Comparison of ENCODE assay signal across 8 cellular contexts in genomic region chr18:11857177-11857887, GRCh38. TPM values are rescaled to one million over a fixed set of nuclear protein-coding genes. Genes with fewer than 3 reads are reported as not detected.
DNase-seq lines count a peak whose midpoint lies in the region; ATAC-seq and TF ChIP-seq lines count a peak whose summit lies in the region.

No MANE protein-coding gene starts in this region.

- peaks cover 14 to 71% (median 31%) of the 10 kb centered on the region in 3 donors for H3K4me1 ChIP-seq in esophagus squamous epithelium
- peaks cover 13% of the 10 kb centered on the region for H3K4me1 ChIP-seq in CD8-positive, alpha-beta memory T cell (ENCODE audit: insufficient read depth, low read length)

- peaks cover 4% of the 10 kb centered on the region for H3K36me3 Mint-ChIP-seq in nephron (ENCODE audit: low read depth)
- peaks cover 0 to 19% (median 0%) of the 10 kb centered on the region in 3 donors for H3K36me3 Mint-ChIP-seq in CD8-positive, alpha-beta memory T cell
- H3K36me3 Mint-ChIP-seq in activated naive CD4-positive, alpha-beta T cell treated with anti-CD3 and anti-CD28 coated beads for 36 hours (ENCODE audit: low read depth): no peaks in the 10 kb centered on the region

- H3K27me3 ChIP-seq in esophagus squamous epithelium: no peaks in the 10 kb centered on the region
- no peaks in the 10 kb centered on the region for H3K27me3 ChIP-seq in CD8-positive, alpha-beta memory T cell (ENCODE audit: insufficient read depth, low read length, poor library complexity, severe bottlenecking)

- WGBS in esophagus squamous epithelium, 2 donors: 12 to 27% methylated on average over 11 of the region's 11 CpGs

- no peak for TF ChIP-seq POLR2A in esophagus squamous epithelium (IDR thresholded peaks at IDR 0.05)

- H3K9me3 ChIP-seq in esophagus squamous epithelium: no peaks in the 10 kb centered on the region
- H3K9me3 ChIP-seq in CD8-positive, alpha-beta memory T cell (ENCODE audit: low read length): no peaks in the 10 kb centered on the region

- ATAC-seq in HG03196 (IDR thresholded peaks at IDR 0.05; ENCODE audit: unreplicated experiment): no peak

- peak overlapping the region; percentile 69 to 94 (median 88) for H3K27ac Mint-ChIP-seq in nephron
- H3K27ac Mint-ChIP-seq in CD8-positive, alpha-beta memory T cell: peak overlapping the region in 4 of 8 donors; percentile 5 to 94 (median 15)
- H3K27ac Mint-ChIP-seq in activated naive CD4-positive, alpha-beta T cell treated with anti-CD3 and anti-CD28 coated beads for 36 hours: no peak overlapping the region

- H3K27me3 Mint-ChIP-seq in nephron (ENCODE audit: low read depth): no peaks in the 10 kb centered on the region
- H3K27me3 Mint-ChIP-seq in CD8-positive, alpha-beta memory T cell: peaks cover 0 to 4% of the 10 kb centered on the region in 2 donors
- H3K27me3 Mint-ChIP-seq in activated naive CD4-positive, alpha-beta T cell treated with anti-CD3 and anti-CD28 coated beads for 36 hours (ENCODE audit: low read depth): no peaks in the 10 kb centered on the region

- H3K36me3 ChIP-seq in esophagus squamous epithelium: peaks cover 0 to 15% (median 0%) of the 10 kb centered on the region in 3 donors
- no peaks in the 10 kb centered on the region for H3K36me3 ChIP-seq in CD8-positive, alpha-beta memory T cell (ENCODE audit: insufficient read depth, low read length)

- POLR2A ChIA-PET in CD8-positive, alpha-beta memory T cell (lab: Charles Lee): interaction anchor here (0.6 kb wide), 1 partner anchor 33 kb away, joined by 4 read pairs; no protein-coding TSS in a partner anchor

- peaks cover 37% of the 10 kb centered on the region for H3K4me1 Mint-ChIP-seq in nephron
- peaks cover 19 to 30% (median 30%) of the 10 kb centered on the region in 3 donors for H3K4me1 Mint-ChIP-seq in CD8-positive, alpha-beta memory T cell
- peaks cover 26% of the 10 kb centered on the region for H3K4me1 Mint-ChIP-seq in activated naive CD4-positive, alpha-beta T cell treated with anti-CD3 and anti-CD28 coated beads for 36 hours (ENCODE audit: low read depth)

- H3K4me3 Mint-ChIP-seq in nephron: peak overlapping the region; percentile 51 to 68 (median 66)
- no peak overlapping the region for H3K4me3 Mint-ChIP-seq in CD8-positive, alpha-beta memory T cell
- no peak overlapping the region for H3K4me3 Mint-ChIP-seq in activated naive CD4-positive, alpha-beta T cell treated with anti-CD3 and anti-CD28 coated beads for 36 hours

- TF ChIP-seq CTCF in esophagus squamous epithelium (IDR thresholded peaks at IDR 0.05) (no peak), nephron (IDR thresholded peaks at IDR 0.05; ENCODE audit: unreplicated experiment in 3 of 3) (no peak)

- H3K4me3 ChIP-seq in esophagus squamous epithelium: no peak overlapping the region
- H3K4me3 ChIP-seq in CD8-positive, alpha-beta memory T cell (ENCODE audit: low read length): no peak overlapping the region

- peak overlapping the region; percentile 46 to 88 (median 84) for H3K27ac ChIP-seq in esophagus squamous epithelium
- no peak overlapping the region for H3K27ac ChIP-seq in CD8-positive, alpha-beta memory T cell (ENCODE audit: low read depth, low read length)

- CTCF ChIA-PET in CD8-positive, alpha-beta memory T cell (lab: Charles Lee): no interaction called here
- CTCF ChIA-PET in activated naive CD4-positive, alpha-beta T cell treated with anti-CD3 and anti-CD28 coated beads for 36 hours (lab: Charles Lee): interaction anchor here (0.9 kb wide), 1 partner anchor 181 kb away, joined by 3 read pairs; no protein-coding TSS in a partner anchor

- intact Hi-C loops in esophagus squamous epithelium (cut with DNase I): loop anchor here (10.0 kb wide), 1 partner anchor 177 kb away; no protein-coding TSS in a partner anchor
- intact Hi-C loops in activated naive CD4-positive, alpha-beta T cell treated with anti-CD3 and anti-CD28 coated beads for 36 hours (cut with micrococcal nuclease): no loop called here

- no peaks in the 10 kb centered on the region for H3K9me3 Mint-ChIP-seq in nephron
- no peaks in the 10 kb centered on the region for H3K9me3 Mint-ChIP-seq in CD8-positive, alpha-beta memory T cell
- no peaks in the 10 kb centered on the region for H3K9me3 Mint-ChIP-seq in activated naive CD4-positive, alpha-beta T cell treated with anti-CD3 and anti-CD28 coated beads for 36 hours

- DNase-seq in GM04504 (ENCODE audit: low read depth) (peak; percentile 90), esophagus squamous epithelium (lab: John Stamatoyannopoulos, UW) (no peak), SIG-M5 (lab: John Stamatoyannopoulos, UW) (no peak)
- no peak for DNase-seq in CD8-positive, alpha-beta memory T cell
- no peak for DNase-seq in activated naive CD4-positive, alpha-beta T cell treated with anti-CD3 and anti-CD28 coated beads for 36 hours

TF ChIP-seq in PFSK-1, 5 proteins besides CTCF, POLR2A, EP300 and RAD21:
- TF ChIP-seq FOXP2 (optimal IDR thresholded peaks at IDR 0.05; ENCODE audit: borderline replicate concordance, extremely low read depth, extremely low read length, insufficient read depth) (peak; percentile 60), TAF1 (IDR thresholded peaks at IDR 0.05; ENCODE audit: borderline replicate concordance, insufficient read depth, low read length) (no peak), POLR2AphosphoS5 (IDR thresholded peaks at IDR 0.05; ENCODE audit: low read depth, low read length) (0 out of 2 replicates have a peak, but pooled peaks have one; percentile 27), SIN3A (IDR thresholded peaks at IDR 0.05; ENCODE audit: borderline replicate concordance, insufficient read depth, low read length) (peak; percentile 64; the same call in 1 of the 2 replicates), REST (IDR thresholded peaks at IDR 0.05; ENCODE audit: insufficient read depth in 1 of 2, low read depth in 2 of 2, low read length in 2 of 2) (no peak)

RNA-seq across cellular contexts. Expression of gene CHMP1B, which starts 6.1 kb away (rescaled TPM):
- polyA plus RNA-seq in PFSK-1 (2012; ENCODE audit: insufficient read length, low read depth): 18.2 TPM
- total RNA-seq in esophagus squamous epithelium: 10 to 100 TPM; 35.3 to 48.3 (median 42.3) TPM
- total RNA-seq in CD8-positive, alpha-beta memory T cell: 10 to 100 TPM; 24.5 to 24.9 TPM
- 55.2 TPM for polyA plus RNA-seq in CD8-positive, alpha-beta memory T cell
- 10 to 100 TPM; 23.2 TPM for total RNA-seq in activated naive CD4-positive, alpha-beta T cell treated with anti-CD3 and anti-CD28 coated beads for 36 hours

RNA-seq across cellular contexts. Expression of gene MPPE1, which starts 50.8 kb away (rescaled TPM):
- polyA plus RNA-seq in PFSK-1 (2012; ENCODE audit: insufficient read length, low read depth): 9.2 TPM
- total RNA-seq in esophagus squamous epithelium: 10 to 100 TPM; 13.9 to 22.4 (median 15.6) TPM
- total RNA-seq in CD8-positive, alpha-beta memory T cell: 10 to 100 TPM; 32.3 to 37.7 TPM
- 44.0 TPM for polyA plus RNA-seq in CD8-positive, alpha-beta memory T cell
- 10 to 100 TPM; 30.4 to 34.3 TPM for total RNA-seq in activated naive CD4-positive, alpha-beta T cell treated with anti-CD3 and anti-CD28 coated beads for 36 hours

Comparison
In these comparisons a context has a peak if more than half of its experiments do, and no peak if none do; other contexts are left out.
1. H3K4me3 Mint-ChIP-seq: peak in nephron (3 of 3); none in CD8-positive, alpha-beta memory T cell (0 of 7) and activated naive CD4-positive, alpha-beta T cell treated with anti-CD3 and anti-CD28 coated beads for 36 hours (single experiment).